24 cellular contexts compared by ENCODE assay signal in the genomic region with DNA sequence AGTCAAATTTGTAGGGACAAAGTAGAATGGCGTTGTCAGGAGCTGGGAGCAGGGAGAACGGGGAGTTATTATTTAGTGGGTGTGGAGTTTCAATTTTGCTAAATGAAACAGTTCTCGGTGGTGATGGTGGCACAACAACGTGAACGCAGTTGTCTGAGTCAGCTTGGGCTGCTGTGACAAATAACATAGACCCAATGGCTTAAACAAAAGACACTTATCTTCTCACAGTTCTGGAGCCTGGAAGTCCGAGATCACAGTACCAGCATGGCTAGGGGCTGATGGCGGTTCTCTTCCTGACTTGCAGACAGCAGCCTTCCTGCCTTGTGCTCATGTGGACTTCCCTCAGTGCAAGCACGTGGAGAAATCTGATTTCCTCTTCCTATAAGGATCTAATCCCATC.
DNase-seq lines count a peak whose midpoint lies in the region; ATAC-seq, FAIRE-seq and TF ChIP-seq lines count a peak whose summit lies in the region.
"Had no signal": no experiment of that assay in that cellular context is flagged by ENCODE, and none has a peak within 500 bp of the region (broad histone marks: within the 10 kb centered on the region; RNA-seq: fewer than 3 reads in every experiment).

No MANE protein-coding gene starts in this region.

- WGBS in spleen, 5 donors: 62 to 79% (median 73%) methylated on average over 7 to 8 of the region's 8 CpGs
- WGBS in lower leg skin, 2 donors: 85 to 86% methylated on average over 8 of the region's 8 CpGs

- peak; percentile 84 to 85 for ATAC-seq in activated T-cell treated with anti-CD3 and anti-CD28 coated beads, Interleukin-2, amount 50 U/mL, for 72 hours (replicated peaks in 1 of 2)
- ATAC-seq: naive thymus-derived CD4-positive, alpha-beta T cell had no signal

- peaks cover 42% of the 10 kb centered on the region for H3K4me1 Mint-ChIP-seq in activated T-cell treated with anti-CD3 and anti-CD28 coated beads, Interleukin-2, amount 50 U/mL, for 24 hours (ENCODE audit: low read depth)
- peaks cover 46% of the 10 kb centered on the region for H3K4me1 Mint-ChIP-seq in activated T-cell treated with anti-CD3 and anti-CD28 coated beads, Interleukin-2, amount 50 U/mL, for 72 hours (ENCODE audit: low read depth)

- H3K4me1 ChIP-seq in spleen: peaks cover 0 to 22% (median 12%) of the 10 kb centered on the region in 6 donors
- H3K4me1 ChIP-seq: parathyroid adenoma had no signal

- TF ChIP-seq CTCF in spleen (IDR thresholded peaks at IDR 0.05 in 8 of 11, conservative IDR thresholded peaks at IDR 0.05 in 3 of 11): no peak
- TF ChIP-seq CTCF in lower leg skin (IDR thresholded peaks at IDR 0.05): no peak

- no peak for DNase-seq in activated T-cell treated with anti-CD3 and anti-CD28 coated beads, Interleukin-2, amount 50 U/mL, for 24 hours
- DNase-seq in activated T-cell treated with anti-CD3 and anti-CD28 coated beads for 4 hours (no peak), GM12891 (ENCODE audit: insufficient read length, low spot score) (no peak), spleen (peak; percentile 36), lower leg skin (ENCODE audit: low spot score in 2 of 2) (no peak), hypothalamus (lab: John Stamatoyannopoulos, UW) (no peak), NCI-H69 (lab: John Stamatoyannopoulos, UW) (no peak)
- DNase-seq in activated T-cell treated with anti-CD3 and anti-CD28 coated beads, Interleukin-2, amount 50 U/mL, for 72 hours: peak; percentile 55 to 60
- DNase-seq: brain microvascular endothelial cell; CD4-positive, alpha-beta T cell; foreskin fibroblast; H7; hippocampal formation; Karpas-422; naive thymus-derived CD4-positive, alpha-beta T cell; NCI-H1092; NCI-H2081; NCI-H446 treated with DMSO at 0.1 percent for 48 hours; tibial artery had no signal

- no peak for TF ChIP-seq POLR2A in GM12891 (IDR thresholded peaks at IDR 0.05; ENCODE audit: low read depth, low read length)
- no peak for TF ChIP-seq POLR2A in spleen (IDR thresholded peaks at IDR 0.05)
- no peak for TF ChIP-seq POLR2A in lower leg skin (IDR thresholded peaks at IDR 0.05)

- H3K27me3 ChIP-seq in spleen (replicated peaks in 1 of 7): no peaks in the 10 kb centered on the region
- H3K27me3 ChIP-seq: brain microvascular endothelial cell, tibial artery had no signal

- H3K4me3 ChIP-seq in spleen (no peak overlapping the region), lower leg skin (ENCODE audit: low read depth, poor library complexity, severe bottlenecking) (no peak overlapping the region)
- H3K4me3 ChIP-seq: tibial artery had no signal

- intact Hi-C loops in spleen (cut with DNase I; ENCODE audit: low total_unique reads) (no loop called here), lower leg skin (cut with DNase I; ENCODE audit: low total_unique reads) (no loop called here)

- peaks cover 13% of the 10 kb centered on the region for H3K36me3 Mint-ChIP-seq in activated T-cell treated with anti-CD3 and anti-CD28 coated beads, Interleukin-2, amount 50 U/mL, for 24 hours (ENCODE audit: low read depth)
- H3K36me3 Mint-ChIP-seq in activated T-cell treated with anti-CD3 and anti-CD28 coated beads, Interleukin-2, amount 50 U/mL, for 72 hours (ENCODE audit: insufficient read depth in 2 of 2): peaks cover 10 to 22% of the 10 kb centered on the region in 2 donors

- peaks cover 23% of the 10 kb centered on the region for H3K9me3 Mint-ChIP-seq in activated T-cell treated with anti-CD3 and anti-CD28 coated beads, Interleukin-2, amount 50 U/mL, for 24 hours
- peaks cover 8 to 9% of the 10 kb centered on the region in 2 donors for H3K9me3 Mint-ChIP-seq in activated T-cell treated with anti-CD3 and anti-CD28 coated beads, Interleukin-2, amount 50 U/mL, for 72 hours

- peaks cover 9 to 35% (median 29%) of the 10 kb centered on the region in 8 donors for H3K9me3 ChIP-seq in spleen

- peak overlapping the region; percentile 9 for H3K4me3 Mint-ChIP-seq in activated T-cell treated with anti-CD3 and anti-CD28 coated beads, Interleukin-2, amount 50 U/mL, for 24 hours
- peak overlapping the region; percentile 52 to 82 for H3K4me3 Mint-ChIP-seq in activated T-cell treated with anti-CD3 and anti-CD28 coated beads, Interleukin-2, amount 50 U/mL, for 72 hours
- H3K4me3 Mint-ChIP-seq: CD4-positive, alpha-beta T cell; memory B cell had no signal

- no peaks in the 10 kb centered on the region for H3K27me3 Mint-ChIP-seq in activated T-cell treated with anti-CD3 and anti-CD28 coated beads, Interleukin-2, amount 50 U/mL, for 24 hours
- H3K27me3 Mint-ChIP-seq in activated T-cell treated with anti-CD3 and anti-CD28 coated beads, Interleukin-2, amount 50 U/mL, for 72 hours (ENCODE audit: low read depth): no peaks in the 10 kb centered on the region
- H3K27me3 Mint-ChIP-seq: CD4-positive, alpha-beta T cell; naive thymus-derived CD4-positive, alpha-beta T cell had no signal

- FAIRE-seq in GM12891 (lab: Jason Lieb, UNC): peak; percentile 40
- FAIRE-seq: G401.6, keratinocyte had no signal

- H3K27ac Mint-ChIP-seq in activated T-cell treated with anti-CD3 and anti-CD28 coated beads, Interleukin-2, amount 50 U/mL, for 24 hours: peak overlapping the region; percentile 51
- peak overlapping the region; percentile 42 for H3K27ac Mint-ChIP-seq in activated T-cell treated with anti-CD3 and anti-CD28 coated beads, Interleukin-2, amount 50 U/mL, for 72 hours
- H3K27ac Mint-ChIP-seq: CD4-positive, alpha-beta T cell; memory B cell had no signal

- H3K27ac ChIP-seq in spleen: no peak overlapping the region
- H3K27ac ChIP-seq: brain microvascular endothelial cell, epithelial cell of prostate, parathyroid adenoma, tibial artery had no signal

- H3K36me3 ChIP-seq in spleen: no peaks in the 10 kb centered on the region
- H3K36me3 ChIP-seq: brain microvascular endothelial cell had no signal

TF ChIP-seq in GM12891, 5 proteins besides CTCF, POLR2A, EP300 and RAD21:
- TF ChIP-seq SPI1 (IDR thresholded peaks at IDR 0.05; ENCODE audit: low read depth, low read length): no peak
- no peak for TF ChIP-seq PAX5 (IDR thresholded peaks at IDR 0.05; ENCODE audit: insufficient read depth, low read length, severe bottlenecking)
- no peak for TF ChIP-seq POLR2AphosphoS5 (IDR thresholded peaks at IDR 0.05; ENCODE audit: low read depth, low read length)
- TF ChIP-seq POU2F2 (IDR thresholded peaks at IDR 0.05; ENCODE audit: low read depth, low read length): no peak

Comparison
In these comparisons a context has a peak if more than half of its experiments do, and no peak if none do; other contexts are left out.
1. DNase-seq: peak in activated T-cell treated with anti-CD3 and anti-CD28 coated beads, Interleukin-2, amount 50 U/mL, for 72 hours (2 of 2) and spleen (single experiment); none in activated T-cell treated with anti-CD3 and anti-CD28 coated beads, Interleukin-2, amount 50 U/mL, for 24 hours (single experiment), activated T-cell treated with anti-CD3 and anti-CD28 coated beads for 4 hours (single experiment), GM12891 (single experiment), lower leg skin (0 of 2), hypothalamus (0 of 51) and NCI-H69 (single experiment).